Comparison of ENCODE assay signal across 1 cellular context in the genomic region with DNA sequence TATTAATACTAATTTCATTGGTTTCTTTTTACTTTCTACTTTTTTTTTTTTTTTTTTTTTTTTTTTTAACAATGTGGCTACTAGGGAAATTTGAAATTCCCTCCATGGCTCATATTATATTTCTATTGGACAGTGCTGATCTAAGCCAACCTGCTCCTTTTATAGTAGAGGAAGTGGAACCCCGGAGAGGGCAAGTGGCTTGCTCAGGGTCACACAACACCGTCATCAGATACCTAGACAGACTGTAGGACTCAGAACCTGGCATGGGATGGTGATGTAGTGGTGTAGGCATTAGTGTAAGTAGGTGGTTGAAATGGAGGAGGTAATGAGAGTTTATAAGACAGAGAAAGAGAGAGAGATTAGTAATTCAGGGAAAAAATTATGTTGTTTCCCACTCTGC.
TF ChIP-seq lines count a peak whose summit lies in the region.

No MANE protein-coding gene starts in this region.

TF ChIP-seq in H1, 55 proteins besides CTCF, POLR2A, EP300 and RAD21:
- TF ChIP-seq RXRA (IDR thresholded peaks at IDR 0.05; ENCODE audit: insufficient read depth, low read depth, low read length) (no peak), ATF3 (IDR thresholded peaks at IDR 0.05; ENCODE audit: insufficient read depth, low read depth, low read length) (no peak), EZH2 (IDR thresholded peaks at IDR 0.05; ENCODE audit: low read depth, low read length, severe bottlenecking) (no peak), FOSL1 (IDR thresholded peaks at IDR 0.05; ENCODE audit: insufficient read depth, low read depth, low read length) (no peak), CBX8 (IDR thresholded peaks at IDR 0.05; ENCODE audit: borderline replicate concordance, low read depth, low read length) (no peak), SAP30 (IDR thresholded peaks at IDR 0.05; ENCODE audit: insufficient read depth, insufficient replicate concordance, low read length) (no peak), SP2 (IDR thresholded peaks at IDR 0.05; ENCODE audit: low read length) (no peak), SIRT6 (IDR thresholded peaks at IDR 0.05; ENCODE audit: low read length) (no peak), HDAC6 (IDR thresholded peaks at IDR 0.05; ENCODE audit: low read depth, low read length) (no peak), CEBPB (IDR thresholded peaks at IDR 0.05; ENCODE audit: low read depth, low read length) (no peak), CHD2 (IDR thresholded peaks at IDR 0.05; ENCODE audit: low read length) (no peak), RNF2 (IDR thresholded peaks at IDR 0.05; ENCODE audit: borderline replicate concordance, low read depth, low read length, missing control alignments, poor library complexity, severe bottlenecking) (no peak), GABPA (IDR thresholded peaks at IDR 0.05; ENCODE audit: borderline replicate concordance, insufficient read depth, low read length) (no peak), MAFK (IDR thresholded peaks at IDR 0.05; ENCODE audit: low read depth, low read length) (no peak)
- TF ChIP-seq, protein P1, sequence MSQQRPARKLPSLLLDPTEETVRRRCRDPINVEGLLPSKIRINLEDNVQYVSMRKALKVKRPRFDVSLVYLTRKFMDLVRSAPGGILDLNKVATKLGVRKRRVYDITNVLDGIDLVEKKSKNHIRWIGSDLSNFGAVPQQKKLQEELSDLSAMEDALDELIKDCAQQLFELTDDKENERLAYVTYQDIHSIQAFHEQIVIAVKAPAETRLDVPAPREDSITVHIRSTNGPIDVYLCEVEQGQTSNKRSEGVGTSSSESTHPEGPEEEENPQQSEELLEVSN (IDR thresholded peaks at IDR 0.05), result no peak
